21 cellular contexts compared by ENCODE assay signal in genomic region chr20:64093013-64093503, GRCh38. TPM values are rescaled to one million over a fixed set of nuclear protein-coding genes. Genes with fewer than 3 reads are reported as not detected.
A peak's percentile ranks its signal among the peaks of the same experiment; 100 is the strongest.
DNase-seq lines count a peak whose midpoint lies in the region; ATAC-seq and TF ChIP-seq lines count a peak whose summit lies in the region.
"Had no signal": no experiment of that assay in that cellular context is flagged by ENCODE, and none has a peak within 500 bp of the region (broad histone marks: within the 10 kb centered on the region; RNA-seq: fewer than 3 reads in every experiment).

No MANE protein-coding gene starts in this region.

- no peak for DNase-seq in stimulated activated naive CD8-positive, alpha-beta T cell treated with anti-CD3 and anti-CD28 coated beads, Interleukin-15, amount 100 ng/mL, for 72 hours
- DNase-seq in stimulated activated naive CD8-positive, alpha-beta T cell treated with anti-CD3 and anti-CD28 coated beads, Interleukin-15, Interleukin-2, amounts not matched to agents 100 U/mL and 50 U/mL, for 24 hours: no peak
- DNase-seq in RWPE1 (ENCODE audit: low spot score) (no peak), anterior cingulate cortex (lab: John Stamatoyannopoulos, UW) (no peak)
- DNase-seq in activated CD4-positive, alpha-beta memory T cell treated with anti-CD3 and anti-CD28 coated beads, Interleukin-2, amount 10 ng/mL, durations not matched to agents 7 days and 5 days: no peak
- DNase-seq: activated CD4-positive, alpha-beta T cell treated with anti-CD3 and anti-CD28 coated beads for 4 hours; cortex of kidney; HCEC 1CT; lower lobe of right lung; NCI-H2227 treated with DMSO at 0.1 percent for 48 hours; nucleus accumbens; spleen; stimulated activated CD4-positive, alpha-beta T cell treated with anti-CD3 and anti-CD28 coated beads, Interleukin-4, amount 100 ng/mL, for 24 hours; T-helper 9 cell had no signal

- CTCF ChIA-PET in RWPE1 (lab: Yijun Ruan, JAX): interaction anchor here (0.7 to 1.1 kb wide), 3 partner anchors 9 to 1050 kb away, joined by 4 read pairs; partner anchors contain the start of gene LKAAEAR1
- CTCF ChIA-PET in activated CD4-positive, alpha-beta memory T cell treated with anti-CD3 and anti-CD28 coated beads, Interleukin-2, amount 10 ng/mL, durations not matched to agents 7 days and 5 days (lab: Charles Lee): no interaction called here

- no peaks in the 10 kb centered on the region for H3K27me3 Mint-ChIP-seq in stimulated activated naive CD8-positive, alpha-beta T cell treated with anti-CD3 and anti-CD28 coated beads, Interleukin-15, amount 100 ng/mL, for 72 hours
- H3K27me3 Mint-ChIP-seq in stimulated activated memory B cell treated with anti-CD40 and anti-IgM and Interleukin-4, amounts not matched to agents 10 μg/mL and 1 μg/mL and 100 μg/mL, for 72 hours: no peaks in the 10 kb centered on the region
- H3K27me3 Mint-ChIP-seq in activated CD4-positive, alpha-beta memory T cell treated with anti-CD3 and anti-CD28 coated beads, Interleukin-2, amount 10 ng/mL, durations not matched to agents 7 days and 5 days: no peaks in the 10 kb centered on the region
- H3K27me3 Mint-ChIP-seq: IgD-negative memory B cell had no signal

- H3K27ac Mint-ChIP-seq in stimulated activated naive CD8-positive, alpha-beta T cell treated with anti-CD3 and anti-CD28 coated beads, Interleukin-15, amount 100 ng/mL, for 72 hours: no peak overlapping the region
- peak overlapping the region; percentile 72 for H3K27ac Mint-ChIP-seq in stimulated activated memory B cell treated with anti-CD40 and anti-IgM and Interleukin-4, amounts not matched to agents 10 μg/mL and 1 μg/mL and 100 μg/mL, for 72 hours
- H3K27ac Mint-ChIP-seq in activated CD4-positive, alpha-beta memory T cell treated with anti-CD3 and anti-CD28 coated beads, Interleukin-2, amount 10 ng/mL, durations not matched to agents 7 days and 5 days: no peak overlapping the region

- H3K27ac ChIP-seq in RWPE1: peak overlapping the region; percentile 13
- H3K27ac ChIP-seq: hepatocyte, lower lobe of right lung, spleen had no signal

- H3K4me1 Mint-ChIP-seq in stimulated activated naive CD8-positive, alpha-beta T cell treated with anti-CD3 and anti-CD28 coated beads, Interleukin-15, amount 100 ng/mL, for 72 hours: peaks cover 5% of the 10 kb centered on the region
- H3K4me1 Mint-ChIP-seq in stimulated activated memory B cell treated with anti-CD40 and anti-IgM and Interleukin-4, amounts not matched to agents 10 μg/mL and 1 μg/mL and 100 μg/mL, for 72 hours: peaks cover 49% of the 10 kb centered on the region
- peaks cover 2% of the 10 kb centered on the region for H3K4me1 Mint-ChIP-seq in activated CD4-positive, alpha-beta memory T cell treated with anti-CD3 and anti-CD28 coated beads, Interleukin-2, amount 10 ng/mL, durations not matched to agents 7 days and 5 days

- POLR2A ChIA-PET in RWPE1 (lab: Yijun Ruan, JAX; ENCODE audit: low non-redundant PET): no interaction called here
- POLR2A ChIA-PET in activated CD4-positive, alpha-beta memory T cell treated with anti-CD3 and anti-CD28 coated beads, Interleukin-2, amount 10 ng/mL, durations not matched to agents 7 days and 5 days (lab: Charles Lee): no interaction called here

- ATAC-seq in stimulated activated naive CD8-positive, alpha-beta T cell treated with anti-CD3 and anti-CD28 coated beads, Interleukin-15, amount 100 ng/mL, for 72 hours: peak; percentile 26
- ATAC-seq in stimulated activated naive CD8-positive, alpha-beta T cell treated with anti-CD3 and anti-CD28 coated beads, Interleukin-15, Interleukin-2, amounts not matched to agents 100 U/mL and 50 U/mL, for 24 hours: no peak
- ATAC-seq in esophagus mucosa (peak; percentile 4), HG03457 (IDR thresholded peaks at IDR 0.05; ENCODE audit: unreplicated experiment) (no peak)
- ATAC-seq in stimulated activated memory B cell treated with anti-CD40 and anti-IgM and Interleukin-4, amounts not matched to agents 10 μg/mL and 1 μg/mL and 100 μg/mL, for 72 hours: no peak

- peaks cover 11% of the 10 kb centered on the region for H3K36me3 Mint-ChIP-seq in stimulated activated memory B cell treated with anti-CD40 and anti-IgM and Interleukin-4, amounts not matched to agents 10 μg/mL and 1 μg/mL and 100 μg/mL, for 72 hours
- no peaks in the 10 kb centered on the region for H3K36me3 Mint-ChIP-seq in activated CD4-positive, alpha-beta memory T cell treated with anti-CD3 and anti-CD28 coated beads, Interleukin-2, amount 10 ng/mL, durations not matched to agents 7 days and 5 days (ENCODE audit: low read depth)

- H3K4me3 Mint-ChIP-seq in stimulated activated naive CD8-positive, alpha-beta T cell treated with anti-CD3 and anti-CD28 coated beads, Interleukin-15, amount 100 ng/mL, for 72 hours: no peak overlapping the region
- no peak overlapping the region for H3K4me3 Mint-ChIP-seq in stimulated activated memory B cell treated with anti-CD40 and anti-IgM and Interleukin-4, amounts not matched to agents 10 μg/mL and 1 μg/mL and 100 μg/mL, for 72 hours
- H3K4me3 Mint-ChIP-seq in activated CD4-positive, alpha-beta memory T cell treated with anti-CD3 and anti-CD28 coated beads, Interleukin-2, amount 10 ng/mL, durations not matched to agents 7 days and 5 days: no peak overlapping the region
- H3K4me3 Mint-ChIP-seq: IgD-negative memory B cell had no signal

- no peak for TF ChIP-seq CTCF in RWPE1 (conservative IDR thresholded peaks at IDR 0.05; ENCODE audit: low read depth)

- H3K9me3 Mint-ChIP-seq in stimulated activated naive CD8-positive, alpha-beta T cell treated with anti-CD3 and anti-CD28 coated beads, Interleukin-15, amount 100 ng/mL, for 72 hours: peaks cover 0 to 5% of the 10 kb centered on the region in 2 donors
- H3K9me3 Mint-ChIP-seq in stimulated activated memory B cell treated with anti-CD40 and anti-IgM and Interleukin-4, amounts not matched to agents 10 μg/mL and 1 μg/mL and 100 μg/mL, for 72 hours: peaks cover 6% of the 10 kb centered on the region
- H3K9me3 Mint-ChIP-seq in activated CD4-positive, alpha-beta memory T cell treated with anti-CD3 and anti-CD28 coated beads, Interleukin-2, amount 10 ng/mL, durations not matched to agents 7 days and 5 days: peaks cover 6% of the 10 kb centered on the region

RNA-seq across cellular contexts. Expression of gene LKAAEAR1, which starts 8.9 kb away (rescaled TPM):
- total RNA-seq in esophagus mucosa: 0.36 TPM
- total RNA-seq in activated CD4-positive, alpha-beta memory T cell treated with anti-CD3 and anti-CD28 coated beads, Interleukin-2, amount 10 ng/mL, durations not matched to agents 7 days and 5 days: under 1 TPM in 1 of 2 experiments, not detected in 1; 0.38 TPM
- total RNA-seq: bronchial epithelial cell, hepatocyte, renal cortical epithelial cell had no signal

RNA-seq across cellular contexts. Expression of gene OPRL1, which starts 13.2 kb away (rescaled TPM):
- 0.12 TPM for total RNA-seq in esophagus mucosa
- 1 to 10 TPM; 1.2 to 1.6 TPM for total RNA-seq in activated CD4-positive, alpha-beta memory T cell treated with anti-CD3 and anti-CD28 coated beads, Interleukin-2, amount 10 ng/mL, durations not matched to agents 7 days and 5 days

RNA-seq across cellular contexts. Expression of gene RGS19, which starts 13.7 kb away (rescaled TPM):
- total RNA-seq in esophagus mucosa: 6.1 TPM
- total RNA-seq in activated CD4-positive, alpha-beta memory T cell treated with anti-CD3 and anti-CD28 coated beads, Interleukin-2, amount 10 ng/mL, durations not matched to agents 7 days and 5 days: 100 to 1,000 TPM; 119 to 122 TPM

RNA-seq across cellular contexts. Expression of gene NPBWR2, which starts 14.3 kb away (rescaled TPM):
- not detected for total RNA-seq in esophagus mucosa
- not detected for total RNA-seq in activated CD4-positive, alpha-beta memory T cell treated with anti-CD3 and anti-CD28 coated beads, Interleukin-2, amount 10 ng/mL, durations not matched to agents 7 days and 5 days
- total RNA-seq: bronchial epithelial cell, hepatocyte, lower lobe of right lung, renal cortical epithelial cell had no signal

RNA-seq across cellular contexts. Expression of gene TCEA2, which starts 30.1 kb away (rescaled TPM):
- total RNA-seq in esophagus mucosa: 6.8 TPM
- 10 to 100 TPM; 66.3 to 74.1 TPM for total RNA-seq in activated CD4-positive, alpha-beta memory T cell treated with anti-CD3 and anti-CD28 coated beads, Interleukin-2, amount 10 ng/mL, durations not matched to agents 7 days and 5 days

Comparison
In these comparisons a context has a peak if more than half of its experiments do, and no peak if none do; other contexts are left out.
1. ATAC-seq: peak in stimulated activated naive CD8-positive, alpha-beta T cell treated with anti-CD3 and anti-CD28 coated beads, Interleukin-15, amount 100 ng/mL, for 72 hours (single experiment) and esophagus mucosa (single experiment); none in stimulated activated naive CD8-positive, alpha-beta T cell treated with anti-CD3 and anti-CD28 coated beads, Interleukin-15, Interleukin-2, amounts not matched to agents 100 U/mL and 50 U/mL, for 24 hours (single experiment), stimulated activated memory B cell treated with anti-CD40 and anti-IgM and Interleukin-4, amounts not matched to agents 10 μg/mL and 1 μg/mL and 100 μg/mL, for 72 hours (single experiment) and HG03457 (single experiment).
2. RNA of gene RGS19, which starts 13.7 kb away (total RNA-seq): 119 to 122 TPM in activated CD4-positive, alpha-beta memory T cell treated with anti-CD3 and anti-CD28 coated beads, Interleukin-2, amount 10 ng/mL, durations not matched to agents 7 days and 5 days; 6.1 TPM in esophagus mucosa (single experiment); every median in the first group is over 10 times any median in the second.